8 cellular contexts compared by ENCODE assay signal in the genomic region with DNA sequence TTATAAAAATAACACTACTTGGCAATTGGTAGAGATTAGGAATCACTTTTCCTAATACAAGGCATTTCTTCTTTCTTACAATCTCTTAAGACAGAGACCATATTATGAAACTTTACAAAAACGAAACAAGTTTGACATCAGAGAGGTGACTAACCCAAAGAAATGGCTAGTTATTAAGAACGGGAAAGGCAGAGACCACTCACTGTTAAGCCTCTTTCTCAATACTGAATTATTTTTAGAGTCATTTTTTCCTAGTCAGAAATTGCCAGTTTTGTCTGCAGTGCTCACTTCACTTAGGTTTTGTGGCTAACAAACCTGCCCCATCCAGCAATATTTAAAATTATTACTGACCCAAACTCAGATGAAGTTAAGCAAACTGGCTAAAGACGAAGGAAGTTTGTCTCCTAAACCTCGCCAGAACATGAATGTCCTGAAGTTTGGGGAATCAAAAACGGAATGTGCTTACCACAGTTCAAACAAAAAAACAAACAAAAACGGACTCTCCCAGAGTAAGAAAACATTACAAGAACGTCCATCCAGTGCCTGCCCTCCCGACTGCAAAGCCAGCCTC. TPM values are rescaled to one million over a fixed set of nuclear protein-coding genes. Genes with fewer than 3 reads are reported as not detected.
A peak's percentile ranks its signal among the peaks of the same experiment; 100 is the strongest.
DNase-seq lines count a peak whose midpoint lies in the region; ATAC-seq lines count a peak whose summit lies in the region.

No MANE protein-coding gene starts in this region.

- H3F3A ChIP-seq in GM23248 (ENCODE audit: insufficient read depth), result peaks cover 39% of the 10 kb centered on the region

- H3K36me3 ChIP-seq in GM23248 (ENCODE audit: low read depth), result no peaks in the 10 kb centered on the region
- H3K36me3 ChIP-seq in MG63, result no peaks in the 10 kb centered on the region

- no peaks in the 10 kb centered on the region for H3K9me3 Mint-ChIP-seq in stimulated activated naive B cell treated with anti-CD40 and anti-IgM and Interleukin-4, amounts not matched to agents 10 μg/mL and 1 μg/mL and 100 μg/mL, for 72 hours

- no peaks in the 10 kb centered on the region for H3K27me3 Mint-ChIP-seq in stimulated activated naive B cell treated with anti-CD40 and anti-IgM and Interleukin-4, amounts not matched to agents 10 μg/mL and 1 μg/mL and 100 μg/mL, for 72 hours

- H2AFZ ChIP-seq in GM23248, result peak overlapping the region; percentile 87

- H3K4me3 ChIP-seq in GM23248, result peak overlapping the region; percentile 92
- H3K4me3 ChIP-seq in MG63, result peak overlapping the region; percentile 90
- peak overlapping the region; percentile 91 for H3K4me3 ChIP-seq in iPS-18c (ENCODE audit: insufficient read depth, low read depth, low read length)

- H3K27ac ChIP-seq in GM23248 (peak overlapping the region; percentile 100), adipose tissue (ENCODE audit: low read depth, low read length) (peak overlapping the region; percentile 86)

- peak; percentile 6 to 37 for ATAC-seq in stimulated activated naive B cell treated with anti-CD40 and anti-IgM and Interleukin-4, amounts not matched to agents 10 μg/mL and 1 μg/mL and 100 μg/mL, for 72 hours (replicated peaks)
- no peak for ATAC-seq in left lobe of liver

- no peaks in the 10 kb centered on the region for H3K9me2 ChIP-seq in GM23248 (ENCODE audit: insufficient read depth)

- H3K9ac ChIP-seq in GM23248, result peak overlapping the region; percentile 99

- H3K36me3 Mint-ChIP-seq in stimulated activated naive B cell treated with anti-CD40 and anti-IgM and Interleukin-4, amounts not matched to agents 10 μg/mL and 1 μg/mL and 100 μg/mL, for 72 hours, result no peaks in the 10 kb centered on the region

- WGBS in GM23248 (ENCODE audit: low coverage in 1 of 2, low lambda C conversion rate in 2 of 2, missing lambda C conversion rate in 2 of 2), 2 experiments, result 1 to 2% methylated on average over 8 of the region's 8 CpGs
- 0% methylated on average over 8 of the region's 8 CpGs for WGBS in adipose tissue, 3 donors

- H3K4me3 Mint-ChIP-seq in stimulated activated naive B cell treated with anti-CD40 and anti-IgM and Interleukin-4, amounts not matched to agents 10 μg/mL and 1 μg/mL and 100 μg/mL, for 72 hours, result peak overlapping the region; percentile 98

- H3K4me2 ChIP-seq in GM23248 (ENCODE audit: unreplicated experiment), result peak overlapping the region; percentile 96

- H3K27ac Mint-ChIP-seq in stimulated activated naive B cell treated with anti-CD40 and anti-IgM and Interleukin-4, amounts not matched to agents 10 μg/mL and 1 μg/mL and 100 μg/mL, for 72 hours, result peak overlapping the region; percentile 98

- peaks cover 26% of the 10 kb centered on the region for H3K4me1 ChIP-seq in GM23248 (ENCODE audit: insufficient read depth)

- H3K9me3 ChIP-seq in GM23248 (ENCODE audit: low read depth) (no peaks in the 10 kb centered on the region), MG63 (no peaks in the 10 kb centered on the region), iPS-18c (ENCODE audit: control insufficient read depth, insufficient read depth, low read length) (no peaks in the 10 kb centered on the region)

- in situ Hi-C loops in GM23248 (cut with MboI), result no loop called here

- H3K79me2 ChIP-seq in GM23248 (ENCODE audit: insufficient read depth), result peaks cover 42% of the 10 kb centered on the region

- H3K27me3 ChIP-seq in GM23248 (replicated peaks; ENCODE audit: insufficient read depth) (no peaks in the 10 kb centered on the region), MG63 (peaks cover 10% of the 10 kb centered on the region)

- no peaks in the 10 kb centered on the region for H4K20me1 ChIP-seq in GM23248 (ENCODE audit: insufficient read depth)

- peaks cover 6 to 17% of the 10 kb centered on the region in 2 donors for H3K4me1 Mint-ChIP-seq in stimulated activated naive B cell treated with anti-CD40 and anti-IgM and Interleukin-4, amounts not matched to agents 10 μg/mL and 1 μg/mL and 100 μg/mL, for 72 hours

- peak; percentile 40 for DNase-seq in GM04504 (ENCODE audit: low read depth)
- peak; percentile 92 for DNase-seq in GM23248
- DNase-seq in MG63, result no peak
- DNase-seq in stimulated activated naive B cell treated with anti-CD40 and anti-IgM and Interleukin-4, amounts not matched to agents 10 μg/mL and 1 μg/mL and 100 μg/mL, for 72 hours, result no peak
- DNase-seq in left lobe of liver (ENCODE audit: low spot score), result no peak
- DNase-seq in activated CD4-positive, alpha-beta T cell treated with anti-CD3 and anti-CD28 coated beads for 4 hours, result no peak

RNA-seq across cellular contexts. Expression of a gene that starts 1.3 kb away (rescaled TPM):
- total RNA-seq in GM23248 (2014; rRNA removed; shearing (Covaris generic)), result 5.4 and 13.2 TPM in 2 replicates
- polyA plus RNA-seq in GM23248 (2016; fragmentation: Nextera tagmentation; extraction: Ambion mirVana), result 1.6 and 2.6 TPM in 2 replicates
- 1.7 and 3.5 TPM in 2 replicates for total RNA-seq in MG63 (2014; rRNA removed; shearing (Covaris generic); ENCODE audit: low replicate concordance)
- 1 to 10 TPM; 5.3 to 7.1 (median 6.2) TPM for polyA plus RNA-seq in adipose tissue
- 14.2 TPM for total RNA-seq in left lobe of liver

RNA-seq across cellular contexts. Expression of a gene that starts 55.3 kb away (rescaled TPM):
- not detected in 2 replicates for total RNA-seq in GM23248 (2014; rRNA removed; shearing (Covaris generic))
- polyA plus RNA-seq in GM23248 (2016; fragmentation: Nextera tagmentation; extraction: Ambion mirVana) (not detected in 2 replicates), adipose tissue (10 to 100 TPM in 2 of 3 donors, 1 to 10 TPM in 1; 6.5 to 19.1 (median 15.0) TPM)
- total RNA-seq in MG63 (2014; rRNA removed; shearing (Covaris generic); ENCODE audit: low replicate concordance), result not detected in 2 replicates
- 26.8 TPM for total RNA-seq in left lobe of liver

Comparison
In these comparisons a context has a peak if more than half of its experiments do, and no peak if none do; other contexts are left out.
1. DNase-seq: peak in GM04504 (single experiment) and GM23248 (single experiment); none in MG63 (single experiment), stimulated activated naive B cell treated with anti-CD40 and anti-IgM and Interleukin-4, amounts not matched to agents 10 μg/mL and 1 μg/mL and 100 μg/mL, for 72 hours (single experiment), left lobe of liver (single experiment) and activated CD4-positive, alpha-beta T cell treated with anti-CD3 and anti-CD28 coated beads for 4 hours (0 of 2).
2. RNA of a gene that starts 55.3 kb away (total RNA-seq): 26.8 TPM in left lobe of liver (single experiment); not detected in GM23248 and not detected in MG63; every median in the first group is over 10 times any median in the second.
3. Peak in every context shown above with its lines, with median percentiles within 50 percentile points of each other: H3K4me3 ChIP-seq.